ENCODE assay signal across 9 cellular contexts in genomic region chr2:239252433-239253200, GRCh38.
DNase-seq lines count a peak whose midpoint lies in the region; ATAC-seq and TF ChIP-seq lines count a peak whose summit lies in the region.
"Had no signal": no experiment of that assay in that cellular context is flagged by ENCODE, and none has a peak within 500 bp of the region (broad histone marks: within the 10 kb centered on the region; RNA-seq: fewer than 3 reads in every experiment).

No MANE protein-coding gene starts in this region.

- H3K27me3 ChIP-seq in brain microvascular endothelial cell (replicated peaks), result no peaks in the 10 kb centered on the region

- H3K36me3 Mint-ChIP-seq in T-helper 2 cell treated with Interferon-gamma antibody and Interleukin-4, amounts not matched to agents 5 μg/mL and 100 μg/mL, for 36 hours (ENCODE audit: low read depth), result peaks cover 52% of the 10 kb centered on the region
- peaks cover 3 to 24% (median 13%) of the 10 kb centered on the region in 3 donors for H3K36me3 Mint-ChIP-seq in immature natural killer cell

- no peak for DNase-seq in T-helper 2 cell treated with Interferon-gamma antibody and Interleukin-4, amounts not matched to agents 5 μg/mL and 100 μg/mL, for 36 hours (ENCODE audit: low spot score)
- no peak for DNase-seq in T-helper 2 cell
- peak; percentile 52 for DNase-seq in UCSD-AML1 (lab: John Stamatoyannopoulos, UW; ENCODE audit: unreplicated experiment)
- DNase-seq in immature natural killer cell, result no peak
- DNase-seq in superior temporal gyrus (ENCODE audit: extremely low spot score), result peak; percentile 64
- no peak for DNase-seq in COLO829 (ENCODE audit: low spot score)
- DNase-seq in brain microvascular endothelial cell, result no peak

- no peak for ATAC-seq in HG02588 (IDR thresholded peaks at IDR 0.05; ENCODE audit: unreplicated experiment)
- ATAC-seq: A549 had no signal

- peak overlapping the region; percentile 4 for H3K4me3 Mint-ChIP-seq in T-helper 2 cell treated with Interferon-gamma antibody and Interleukin-4, amounts not matched to agents 5 μg/mL and 100 μg/mL, for 36 hours
- H3K4me3 Mint-ChIP-seq in immature natural killer cell, result peak overlapping the region; percentile 56 to 85 (median 77)

- in situ Hi-C loops in brain microvascular endothelial cell (cut with HindIII; ENCODE audit: low pct_ligation_motif_present, low sequenced_read_pairs), result no loop called here

- no peak overlapping the region for H3K27ac Mint-ChIP-seq in T-helper 2 cell treated with Interferon-gamma antibody and Interleukin-4, amounts not matched to agents 5 μg/mL and 100 μg/mL, for 36 hours
- peak overlapping the region in 5 of 6 donors; percentile 61 to 90 (median 68) for H3K27ac Mint-ChIP-seq in immature natural killer cell

- H3K9me3 Mint-ChIP-seq in T-helper 2 cell treated with Interferon-gamma antibody and Interleukin-4, amounts not matched to agents 5 μg/mL and 100 μg/mL, for 36 hours, result peaks cover 3% of the 10 kb centered on the region
- peaks cover 0 to 3% (median 0%) of the 10 kb centered on the region in 6 donors for H3K9me3 Mint-ChIP-seq in immature natural killer cell

- no peak overlapping the region for H3K27ac ChIP-seq in brain microvascular endothelial cell
- H3K27ac ChIP-seq: A549 had no signal

- peaks cover 42% of the 10 kb centered on the region for H3K4me1 Mint-ChIP-seq in T-helper 2 cell treated with Interferon-gamma antibody and Interleukin-4, amounts not matched to agents 5 μg/mL and 100 μg/mL, for 36 hours (ENCODE audit: low read depth)
- H3K4me1 Mint-ChIP-seq in immature natural killer cell, result peaks cover 55 to 73% of the 10 kb centered on the region in 2 donors

- H3K36me3 ChIP-seq in brain microvascular endothelial cell (replicated peaks), result no peaks in the 10 kb centered on the region

- H3K4me3 ChIP-seq in brain microvascular endothelial cell (ENCODE audit: low read depth, low read length), result no peak overlapping the region
- H3K4me3 ChIP-seq: A549 had no signal

- H3K27me3 Mint-ChIP-seq in T-helper 2 cell treated with Interferon-gamma antibody and Interleukin-4, amounts not matched to agents 5 μg/mL and 100 μg/mL, for 36 hours (ENCODE audit: low read depth), result no peaks in the 10 kb centered on the region
- peaks cover 0 to 1% (median 0%) of the 10 kb centered on the region in 3 donors for H3K27me3 Mint-ChIP-seq in immature natural killer cell (ENCODE audit: low read depth in 3 of 3)

- no peak for TF ChIP-seq CTCF in brain microvascular endothelial cell (IDR thresholded peaks at IDR 0.05; ENCODE audit: low read depth, low read length, missing control alignments)

Comparison
In these comparisons a context has a peak if more than half of its experiments do, and no peak if none do; other contexts are left out.
1. DNase-seq: peak in UCSD-AML1 (single experiment) and superior temporal gyrus (single experiment); none in T-helper 2 cell treated with Interferon-gamma antibody and Interleukin-4, amounts not matched to agents 5 μg/mL and 100 μg/mL, for 36 hours (single experiment), T-helper 2 cell (0 of 5), immature natural killer cell (0 of 3), COLO829 (single experiment) and brain microvascular endothelial cell (single experiment).